ENCODE assay signal across 8 cellular contexts in the genomic region with DNA sequence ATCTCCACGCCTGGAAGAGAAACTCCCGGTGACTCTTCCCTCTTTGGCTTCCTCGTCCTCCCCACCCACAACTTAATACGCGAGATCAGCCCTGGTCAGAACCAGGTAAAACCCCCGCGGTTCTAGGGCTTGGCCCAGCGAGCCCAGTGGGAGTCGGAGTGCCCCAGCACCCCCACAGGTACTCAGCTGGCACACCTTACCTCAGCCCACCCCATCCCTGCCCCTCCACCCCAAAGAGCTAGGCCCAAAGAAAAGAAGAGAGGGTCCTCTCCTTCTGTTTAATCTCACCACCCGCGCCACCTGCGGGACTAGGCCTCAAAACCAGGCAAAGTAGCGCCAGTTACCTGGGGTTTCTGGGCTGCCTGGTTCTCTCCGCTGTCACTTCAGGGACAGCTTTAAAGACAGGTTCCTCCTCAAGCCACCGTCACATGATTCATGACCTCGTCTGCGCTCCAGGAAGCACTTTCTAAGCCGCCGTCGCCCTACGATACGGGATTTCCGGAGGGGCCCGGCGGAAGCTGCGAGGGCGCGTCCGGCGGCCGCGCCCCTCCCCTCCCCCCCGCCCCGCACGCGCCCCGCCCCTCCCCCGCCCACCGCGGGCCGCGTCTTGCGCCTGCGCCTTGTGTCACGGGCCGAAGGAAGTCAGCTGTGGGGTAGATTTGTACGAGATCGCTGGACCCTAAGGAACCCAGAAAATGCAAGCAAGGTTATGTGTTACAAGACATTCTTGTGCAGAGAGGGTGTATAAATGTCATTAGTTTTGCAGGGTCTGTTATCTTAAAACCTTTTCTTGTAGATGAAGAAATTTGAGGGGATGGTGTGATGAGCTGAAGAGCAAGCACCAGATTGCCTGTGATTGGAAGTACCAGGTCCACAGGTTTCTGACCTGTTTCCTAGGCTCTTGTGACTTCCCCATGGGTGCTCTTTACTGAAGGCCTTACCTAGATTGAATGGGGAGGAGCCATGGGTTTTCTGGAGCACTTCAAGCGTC. TPM values are rescaled to one million over a fixed set of nuclear protein-coding genes. Genes with fewer than 3 reads are reported as not detected.
DNase-seq lines count a peak whose midpoint lies in the region; ATAC-seq and TF ChIP-seq lines count a peak whose summit lies in the region.

Gene LAMTOR3 (minus strand): TSS at position 437 of the 991 bp plus-strand sequence. CDS start 464 bp downstream, outside the sequence.

- ATAC-seq in HG02642 (IDR thresholded peaks at IDR 0.05; ENCODE audit: poor library complexity, unreplicated experiment) (peak; percentile 100), omental fat pad (ENCODE audit: low FRiP score) (peak; percentile 97)

- peak within 1 kb of the TSS; percentile 69 for H3K27ac ChIP-seq in temporal lobe (ENCODE audit: low read depth, low read length)

- peaks cover 43% of the 10 kb centered on the region for H3K4me1 Mint-ChIP-seq in activated naive CD8-positive, alpha-beta T cell (ENCODE audit: low read depth)
- H3K4me1 Mint-ChIP-seq in glutamatergic neuron (ENCODE audit: low read depth, unreplicated experiment) = peaks cover 10% of the 10 kb centered on the region

- peak; percentile 92 for DNase-seq in GM10266 (ENCODE audit: extremely low spot score)
- peak; percentile 77 for DNase-seq in NCI-H1105 treated with DMSO at 0.1 percent for 48 hours (lab: John Stamatoyannopoulos, UW)
- DNase-seq in SKM-1 treated with dmso at 0.1 percent for 144 hours (lab: John Stamatoyannopoulos, UW; ENCODE audit: unreplicated experiment) = peak; percentile 95
- DNase-seq in glutamatergic neuron = peak; percentile 89
- peak; percentile 54 for DNase-seq in omental fat pad (ENCODE audit: low spot score)

- peaks cover 3% of the 10 kb centered on the region for H3K36me3 Mint-ChIP-seq in activated naive CD8-positive, alpha-beta T cell
- no peaks in the 10 kb centered on the region for H3K36me3 Mint-ChIP-seq in glutamatergic neuron (ENCODE audit: unreplicated experiment)

- H3K27me3 Mint-ChIP-seq in activated naive CD8-positive, alpha-beta T cell = no peaks in the 10 kb centered on the region
- H3K27me3 Mint-ChIP-seq in glutamatergic neuron (ENCODE audit: unreplicated experiment) = peaks cover 10% of the 10 kb centered on the region

- H3K27ac Mint-ChIP-seq in activated naive CD8-positive, alpha-beta T cell = peak within 1 kb of the TSS; percentile 96
- peak within 1 kb of the TSS; percentile 97 for H3K27ac Mint-ChIP-seq in glutamatergic neuron (ENCODE audit: unreplicated experiment)

- TF ChIP-seq CTCF in GM10266 (IDR thresholded peaks at IDR 0.05; ENCODE audit: control insufficient read depth, insufficient read depth, low read depth, missing control alignments) = no peak
- no peak for TF ChIP-seq CTCF in glutamatergic neuron (IDR thresholded peaks at IDR 0.05; ENCODE audit: partially characterized antibody, unreplicated experiment)
- TF ChIP-seq CTCF in omental fat pad (IDR thresholded peaks at IDR 0.05) = no peak

- peak within 1 kb of the TSS; percentile 99 for H3K4me3 Mint-ChIP-seq in activated naive CD8-positive, alpha-beta T cell
- H3K4me3 Mint-ChIP-seq in glutamatergic neuron (ENCODE audit: unreplicated experiment) = peak within 1 kb of the TSS; percentile 97

- no peaks in the 10 kb centered on the region for H3K9me3 Mint-ChIP-seq in activated naive CD8-positive, alpha-beta T cell (ENCODE audit: low read depth)
- peaks cover 7% of the 10 kb centered on the region for H3K9me3 Mint-ChIP-seq in glutamatergic neuron (ENCODE audit: unreplicated experiment)

RNA-seq across cellular contexts. Expression of gene LAMTOR3, which starts in this region (rescaled TPM):
- total RNA-seq in glutamatergic neuron (ENCODE audit: unreplicated experiment) (39.1 TPM), omental fat pad (10 to 100 TPM; 41.3 to 48.9 (median 43.6) TPM), temporal lobe (39.8 TPM)

Comparison
In these comparisons a context has a peak if more than half of its experiments do, and no peak if none do; other contexts are left out.
1. Peak in every context shown above with its lines: DNase-seq, ATAC-seq and H3K27ac ChIP-seq.